1 cellular context compared by ENCODE assay signal in genomic region chr1:173824315-173825081, GRCh38.
TF ChIP-seq lines count a peak whose summit lies in the region.

Gene CENPL, minus strand, starts transcription at chr1:173824883. Its CDS starts 13,584 bp downstream, at chr1:173811299.
Gene DARS2, plus strand, starts transcription at chr1:173824673. Its CDS starts 557 bp downstream, at chr1:173825230.

TF ChIP-seq in HepG2, 621 proteins besides CTCF, POLR2A, EP300 and RAD21 (continued from another document):
- TF ChIP-seq ARID4A (CRISPR knock-in tag; IDR thresholded peaks at IDR 0.05; ENCODE audit: borderline replicate concordance) = peak; percentile 95
- TF ChIP-seq GFI1 (CRISPR knock-in tag; IDR thresholded peaks at IDR 0.05; ENCODE audit: borderline replicate concordance) = peak; percentile 22; the same call in 1 of the 2 replicates
- peak; percentile 99 for TF ChIP-seq TFDP2 (CRISPR knock-in tag; IDR thresholded peaks at IDR 0.05)
- TF ChIP-seq ZFY (CRISPR knock-in tag; IDR thresholded peaks at IDR 0.05) = peak; percentile 91
- peak; percentile 65; the same call in 1 of the 2 replicates for TF ChIP-seq DR1 (CRISPR knock-in tag; IDR thresholded peaks at IDR 0.05)
- TF ChIP-seq ZBTB21 (CRISPR knock-in tag; IDR thresholded peaks at IDR 0.05) = 0 out of 2 replicates have a peak, but pooled peaks have one; percentile 10
- TF ChIP-seq TARDBP (CRISPR knock-in tag; IDR thresholded peaks at IDR 0.05) = peak; percentile 67; the same call in 1 of the 2 replicates
- TF ChIP-seq POLR2AphosphoS2 (IDR thresholded peaks at IDR 0.05; ENCODE audit: low read depth, low read length) = no peak
- TF ChIP-seq TRIM22 (IDR thresholded peaks at IDR 0.05) = no peak
- TF ChIP-seq ZBTB34 (CRISPR knock-in tag; IDR thresholded peaks at IDR 0.05) = no peak; the same call in 1 of the 2 replicates
- peak; percentile 51; the same call in 1 of the 2 replicates for TF ChIP-seq CHD2 (IDR thresholded peaks at IDR 0.05; ENCODE audit: low read depth, low read length)
- TF ChIP-seq ZKSCAN5 (CRISPR knock-in tag; IDR thresholded peaks at IDR 0.05) = no peak
- no peak for TF ChIP-seq TEAD2 (CRISPR knock-in tag; IDR thresholded peaks at IDR 0.05)
TF ChIP-seq in HepG2: peak in this region for 208.
